Comparison of ENCODE assay signal across 1 cellular context in the genomic region with DNA sequence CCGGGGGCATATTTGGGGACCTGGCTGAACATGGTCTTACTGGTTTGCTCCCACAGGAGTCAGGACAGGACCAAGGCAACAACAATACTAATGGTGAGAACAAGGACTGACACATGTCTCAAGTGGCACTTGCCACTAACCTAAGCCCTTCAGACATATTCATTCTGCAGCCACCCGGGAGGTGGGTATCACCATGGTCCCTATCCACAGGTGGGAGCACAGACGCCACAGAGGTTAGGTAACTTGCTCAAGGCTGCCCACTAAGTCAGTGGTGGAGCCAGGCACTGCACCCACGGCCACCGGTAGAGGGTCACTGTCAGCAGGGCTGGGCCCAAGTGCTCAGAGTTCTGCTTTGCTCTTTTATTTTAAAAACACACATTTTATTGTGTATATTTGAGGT.
TF ChIP-seq lines count a peak whose summit lies in the region.

No MANE protein-coding gene starts in this region.

TF ChIP-seq in GM12878, 131 proteins besides CTCF, POLR2A, EP300 and RAD21 (continued from another document):
- TF ChIP-seq, protein P1, sequence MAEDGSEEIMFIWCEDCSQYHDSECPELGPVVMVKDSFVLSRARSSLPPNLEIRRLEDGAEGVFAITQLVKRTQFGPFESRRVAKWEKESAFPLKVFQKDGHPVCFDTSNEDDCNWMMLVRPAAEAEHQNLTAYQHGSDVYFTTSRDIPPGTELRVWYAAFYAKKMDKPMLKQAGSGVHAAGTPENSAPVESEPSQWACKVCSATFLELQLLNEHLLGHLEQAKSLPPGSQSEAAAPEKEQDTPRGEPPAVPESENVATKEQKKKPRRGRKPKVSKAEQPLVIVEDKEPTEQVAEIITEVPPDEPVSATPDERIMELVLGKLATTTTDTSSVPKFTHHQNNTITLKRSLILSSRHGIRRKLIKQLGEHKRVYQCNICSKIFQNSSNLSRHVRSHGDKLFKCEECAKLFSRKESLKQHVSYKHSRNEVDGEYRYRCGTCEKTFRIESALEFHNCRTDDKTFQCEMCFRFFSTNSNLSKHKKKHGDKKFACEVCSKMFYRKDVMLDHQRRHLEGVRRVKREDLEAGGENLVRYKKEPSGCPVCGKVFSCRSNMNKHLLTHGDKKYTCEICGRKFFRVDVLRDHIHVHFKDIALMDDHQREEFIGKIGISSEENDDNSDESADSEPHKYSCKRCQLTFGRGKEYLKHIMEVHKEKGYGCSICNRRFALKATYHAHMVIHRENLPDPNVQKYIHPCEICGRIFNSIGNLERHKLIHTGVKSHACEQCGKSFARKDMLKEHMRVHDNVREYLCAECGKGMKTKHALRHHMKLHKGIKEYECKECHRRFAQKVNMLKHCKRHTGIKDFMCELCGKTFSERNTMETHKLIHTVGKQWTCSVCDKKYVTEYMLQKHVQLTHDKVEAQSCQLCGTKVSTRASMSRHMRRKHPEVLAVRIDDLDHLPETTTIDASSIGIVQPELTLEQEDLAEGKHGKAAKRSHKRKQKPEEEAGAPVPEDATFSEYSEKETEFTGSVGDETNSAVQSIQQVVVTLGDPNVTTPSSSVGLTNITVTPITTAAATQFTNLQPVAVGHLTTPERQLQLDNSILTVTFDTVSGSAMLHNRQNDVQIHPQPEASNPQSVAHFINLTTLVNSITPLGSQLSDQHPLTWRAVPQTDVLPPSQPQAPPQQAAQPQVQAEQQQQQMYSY (CRISPR knock-in tag; IDR thresholded peaks at IDR 0.05) = no peak
- no peak for TF ChIP-seq NBN (IDR thresholded peaks at IDR 0.05)
- TF ChIP-seq, protein P2, sequence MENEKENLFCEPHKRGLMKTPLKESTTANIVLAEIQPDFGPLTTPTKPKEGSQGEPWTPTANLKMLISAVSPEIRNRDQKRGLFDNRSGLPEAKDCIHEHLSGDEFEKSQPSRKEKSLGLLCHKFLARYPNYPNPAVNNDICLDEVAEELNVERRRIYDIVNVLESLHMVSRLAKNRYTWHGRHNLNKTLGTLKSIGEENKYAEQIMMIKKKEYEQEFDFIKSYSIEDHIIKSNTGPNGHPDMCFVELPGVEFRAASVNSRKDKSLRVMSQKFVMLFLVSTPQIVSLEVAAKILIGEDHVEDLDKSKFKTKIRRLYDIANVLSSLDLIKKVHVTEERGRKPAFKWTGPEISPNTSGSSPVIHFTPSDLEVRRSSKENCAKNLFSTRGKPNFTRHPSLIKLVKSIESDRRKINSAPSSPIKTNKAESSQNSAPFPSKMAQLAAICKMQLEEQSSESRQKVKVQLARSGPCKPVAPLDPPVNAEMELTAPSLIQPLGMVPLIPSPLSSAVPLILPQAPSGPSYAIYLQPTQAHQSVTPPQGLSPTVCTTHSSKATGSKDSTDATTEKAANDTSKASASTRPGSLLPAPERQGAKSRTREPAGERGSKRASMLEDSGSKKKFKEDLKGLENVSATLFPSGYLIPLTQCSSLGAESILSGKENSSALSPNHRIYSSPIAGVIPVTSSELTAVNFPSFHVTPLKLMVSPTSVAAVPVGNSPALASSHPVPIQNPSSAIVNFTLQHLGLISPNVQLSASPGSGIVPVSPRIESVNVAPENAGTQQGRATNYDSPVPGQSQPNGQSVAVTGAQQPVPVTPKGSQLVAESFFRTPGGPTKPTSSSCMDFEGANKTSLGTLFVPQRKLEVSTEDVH (IDR thresholded peaks at IDR 0.05; ENCODE audit: low read depth, partially characterized antibody) = no peak
- TF ChIP-seq, protein P3, sequence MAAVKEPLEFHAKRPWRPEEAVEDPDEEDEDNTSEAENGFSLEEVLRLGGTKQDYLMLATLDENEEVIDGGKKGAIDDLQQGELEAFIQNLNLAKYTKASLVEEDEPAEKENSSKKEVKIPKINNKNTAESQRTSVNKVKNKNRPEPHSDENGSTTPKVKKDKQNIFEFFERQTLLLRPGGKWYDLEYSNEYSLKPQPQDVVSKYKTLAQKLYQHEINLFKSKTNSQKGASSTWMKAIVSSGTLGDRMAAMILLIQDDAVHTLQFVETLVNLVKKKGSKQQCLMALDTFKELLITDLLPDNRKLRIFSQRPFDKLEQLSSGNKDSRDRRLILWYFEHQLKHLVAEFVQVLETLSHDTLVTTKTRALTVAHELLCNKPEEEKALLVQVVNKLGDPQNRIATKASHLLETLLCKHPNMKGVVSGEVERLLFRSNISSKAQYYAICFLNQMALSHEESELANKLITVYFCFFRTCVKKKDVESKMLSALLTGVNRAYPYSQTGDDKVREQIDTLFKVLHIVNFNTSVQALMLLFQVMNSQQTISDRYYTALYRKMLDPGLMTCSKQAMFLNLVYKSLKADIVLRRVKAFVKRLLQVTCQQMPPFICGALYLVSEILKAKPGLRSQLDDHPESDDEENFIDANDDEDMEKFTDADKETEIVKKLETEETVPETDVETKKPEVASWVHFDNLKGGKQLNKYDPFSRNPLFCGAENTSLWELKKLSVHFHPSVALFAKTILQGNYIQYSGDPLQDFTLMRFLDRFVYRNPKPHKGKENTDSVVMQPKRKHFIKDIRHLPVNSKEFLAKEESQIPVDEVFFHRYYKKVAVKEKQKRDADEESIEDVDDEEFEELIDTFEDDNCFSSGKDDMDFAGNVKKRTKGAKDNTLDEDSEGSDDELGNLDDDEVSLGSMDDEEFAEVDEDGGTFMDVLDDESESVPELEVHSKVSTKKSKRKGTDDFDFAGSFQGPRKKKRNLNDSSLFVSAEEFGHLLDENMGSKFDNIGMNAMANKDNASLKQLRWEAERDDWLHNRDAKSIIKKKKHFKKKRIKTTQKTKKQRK (IDR thresholded peaks at IDR 0.05; ENCODE audit: low read depth, low read length) = no peak
TF ChIP-seq in GM12878: peak in this region for 0.
